Comparison of ENCODE assay signal across 22 cellular contexts in the genomic region with DNA sequence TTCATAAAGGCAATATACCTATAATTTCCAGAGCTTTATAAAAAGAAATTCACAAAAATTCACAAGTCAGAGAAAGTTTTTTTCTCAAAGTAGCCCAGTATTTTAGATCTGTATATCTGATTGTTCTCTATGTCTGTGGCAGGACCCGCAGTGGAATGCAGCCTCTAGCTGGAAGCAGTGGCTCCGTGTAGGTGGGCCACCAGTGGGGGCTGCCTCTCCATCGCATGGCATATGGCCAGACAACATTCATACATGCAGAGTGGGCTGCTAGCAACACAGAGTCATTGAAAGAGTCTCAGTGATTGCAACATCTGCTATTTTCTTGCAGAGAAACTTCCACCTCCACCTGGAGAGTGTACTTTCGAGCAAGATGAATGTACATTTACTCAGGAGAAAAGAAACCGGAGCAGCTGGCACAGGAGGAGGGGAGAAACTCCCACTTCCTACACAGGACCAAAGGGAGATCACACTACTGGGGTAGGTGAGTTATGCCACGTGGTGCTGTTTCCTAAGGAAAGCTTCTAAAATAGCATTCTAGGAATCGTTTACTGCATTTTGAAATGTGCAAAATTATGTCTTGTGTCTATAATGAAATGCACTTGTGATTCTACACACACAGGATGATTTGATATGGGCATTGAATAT.
"Had no signal": no experiment of that assay in that cellular context is flagged by ENCODE, and none has a peak within 500 bp of the region (broad histone marks: within the 10 kb centered on the region; RNA-seq: fewer than 3 reads in every experiment).

No MANE protein-coding gene starts in this region.

- DNase-seq: activated CD4-positive, alpha-beta memory T cell treated with anti-CD3 and anti-CD28 coated beads, Interleukin-2, amount 10 ng/mL, durations not matched to agents 7 days and 5 days; activated CD4-positive, alpha-beta T cell treated with anti-CD3 and anti-CD28 coated beads, Interleukin-2, amount 10 ng/mL, durations not matched to agents 7 days and 5 days; activated CD8-positive, alpha-beta memory T cell treated with anti-CD3 and anti-CD28 coated beads, Interleukin-2, amount 50 U/mL, for 48 hours; activated gamma-delta T cell; activated naive CD8-positive, alpha-beta T cell treated with anti-CD3 and anti-CD28 coated beads, Interleukin-2, amount 50 U/mL, for 24 hours; activated T-cell treated with anti-CD3 and anti-CD28 coated beads, Interleukin-2, amount 50 U/mL, for 24 hours; central memory CD4-positive, alpha-beta T cell; foreskin fibroblast; heart left ventricle; kidney glomerular epithelial cell; left lung; lower lobe of right lung; mesenchymal stem cell; mucosa of descending colon; ovary; right lobe of liver; stimulated activated CD4-positive, alpha-beta T cell treated with anti-CD3 and anti-CD28 coated beads, Interleukin-2, amount 100 ng/mL, for 48 hours; stimulated activated naive CD4-positive, alpha-beta T cell treated with Interleukin-2 at 50 U/mL for 16 hours; T-helper 9 cell; testis; transverse colon; WERI-Rb-1 had no signal
